ENCODE assay signal across 11 cellular contexts in genomic region chr13:72983085-72983768, GRCh38.
DNase-seq lines count a peak whose midpoint lies in the region; ATAC-seq and TF ChIP-seq lines count a peak whose summit lies in the region.
"Had no signal": no experiment of that assay in that cellular context is flagged by ENCODE, and none has a peak within 500 bp of the region (broad histone marks: within the 10 kb centered on the region; RNA-seq: fewer than 3 reads in every experiment).

No MANE protein-coding gene starts in this region.

- WGBS in IMR-90 (ENCODE audit: extremely low coverage in 2 of 2, insufficient read length in 1 of 2), 2 experiments: 100% methylated on average over 1 of the region's 5 CpGs; no CpG with 5 or more reads in 1 of the 2 experiments
- WGBS in liver: 85% methylated on average over 5 of the region's 5 CpGs

- H3K27ac ChIP-seq in IMR-90 (ENCODE audit: insufficient read depth, low read length) (peak overlapping the region; percentile 14; the same call in 1 of the 2 replicates), liver (ENCODE audit: low read depth in 1 of 2, low read length in 2 of 2) (no peak overlapping the region), upper lobe of right lung (peak overlapping the region; percentile 75)

- H2AK5ac ChIP-seq in IMR-90 (ENCODE audit: low read depth, low read length): peak overlapping the region; percentile 15; the same call in 1 of the 2 replicates

- no peak overlapping the region for H4K8ac ChIP-seq in IMR-90 (ENCODE audit: low read depth in 2 of 2, low read length in 2 of 2)

- ATAC-seq in IMR-90 (ENCODE audit: low read depth) (peak; percentile 66), upper lobe of right lung (peak; percentile 91), GM19395 (IDR thresholded peaks at IDR 0.05; ENCODE audit: unreplicated experiment) (no peak), HG02870 (IDR thresholded peaks at IDR 0.05; ENCODE audit: unreplicated experiment) (no peak)
- ATAC-seq: stimulated activated naive CD8-positive, alpha-beta T cell treated with anti-CD3 and anti-CD28 coated beads, Interleukin-15, Interleukin-2, amounts not matched to agents 100 U/mL and 50 U/mL, for 24 hours had no signal

- H3K4ac ChIP-seq in IMR-90 (ENCODE audit: low read depth, low read length): no peak overlapping the region

- H4K5ac ChIP-seq in IMR-90 (ENCODE audit: low read depth, low read length): no peak overlapping the region

- in situ Hi-C loops in IMR-90 (cut with MboI; ENCODE audit: low sequenced_read_pairs): no loop called here

- H3K27me3 ChIP-seq in IMR-90 (ENCODE audit: control insufficient read depth, insufficient read depth, low read length) (no peaks in the 10 kb centered on the region), liver (ENCODE audit: control insufficient read depth in 4 of 4, insufficient read depth in 4 of 4, low read length in 3 of 4) (no peaks in the 10 kb centered on the region), upper lobe of right lung (no peaks in the 10 kb centered on the region)

- H4K20me1 ChIP-seq in IMR-90 (ENCODE audit: insufficient read depth, low read length): no peaks in the 10 kb centered on the region

- H2BK5ac ChIP-seq in IMR-90 (ENCODE audit: low read depth, low read length, poor library complexity, severe bottlenecking): peak overlapping the region; percentile 32

- TF ChIP-seq POLR2A in IMR-90 (IDR thresholded peaks at IDR 0.05; ENCODE audit: low read depth, low read length): no peak

- BruUV-seq in IMR-90 (replicated peaks; lab: Mats Ljungman, UMichigan): no TSS peak

- dilution Hi-C loops in IMR-90 (cut with HindIII; ENCODE audit: low sequenced_read_pairs, unreplicated experiment): no loop called here

- no peak overlapping the region for H2AK9ac ChIP-seq in IMR-90 (replicated peaks; ENCODE audit: low read depth, low read length, poor library complexity)

- no peak overlapping the region for H3K14ac ChIP-seq in IMR-90 (replicated peaks; ENCODE audit: low read depth, low read length)

- CTCF ChIA-PET in IMR-90 (lab: Yijun Ruan, JAX): interaction anchor here (0.7 kb wide), 1 partner anchor 14 kb away, joined by 4 read pairs; no protein-coding TSS in a partner anchor

- TF ChIP-seq RAD21 in IMR-90 (IDR thresholded peaks at IDR 0.05; ENCODE audit: low read length): no peak
- no peak for TF ChIP-seq RAD21 in liver (IDR thresholded peaks at IDR 0.05)

- H3K79me1 ChIP-seq in IMR-90 (ENCODE audit: low read depth in 1 of 2, low read length in 2 of 2): no peaks in the 10 kb centered on the region

- intact Hi-C loops in IMR-90 (cut with micrococcal nuclease): no loop called here
- intact Hi-C loops in upper lobe of right lung (cut with DNase I): no loop called here

- no peak overlapping the region for H2AFZ ChIP-seq in IMR-90 (replicated peaks; ENCODE audit: low read length, poor library complexity)

- TF ChIP-seq CTCF in IMR-90 (conservative IDR thresholded peaks at IDR 0.05; ENCODE audit: low read depth, low read length): no peak
- no peak for TF ChIP-seq CTCF in cardiac fibroblast (IDR thresholded peaks at IDR 0.05; ENCODE audit: low read depth, low read length)
- TF ChIP-seq CTCF in liver (IDR thresholded peaks at IDR 0.05; ENCODE audit: low read depth, low read length, missing input control): no peak
- TF ChIP-seq CTCF in upper lobe of right lung (IDR thresholded peaks at IDR 0.05): no peak

- H2BK120ac ChIP-seq in IMR-90 (ENCODE audit: low read depth, low read length): no peak overlapping the region

- no peak overlapping the region for H3K23ac ChIP-seq in IMR-90 (ENCODE audit: low read depth, low read length)

- no peak overlapping the region for H4K91ac ChIP-seq in IMR-90 (ENCODE audit: insufficient read depth, low read depth, low read length)

- H3K4me2 ChIP-seq in IMR-90 (ENCODE audit: low read depth, low read length): no peak overlapping the region

- H3K4me1 ChIP-seq in IMR-90 (ENCODE audit: control insufficient read depth, insufficient read depth, low read length) (no peaks in the 10 kb centered on the region), liver (ENCODE audit: control insufficient read depth in 4 of 4, insufficient read depth in 4 of 4, low read length in 3 of 4) (no peaks in the 10 kb centered on the region), upper lobe of right lung (no peaks in the 10 kb centered on the region)

- H3K36me3 ChIP-seq in IMR-90 (ENCODE audit: control insufficient read depth, insufficient read depth, low read length) (peaks cover 3% of the 10 kb centered on the region; the same call in 1 of the 2 replicates), liver (ENCODE audit: control insufficient read depth in 4 of 4, insufficient read depth in 3 of 4, low read depth in 1 of 4, low read length in 3 of 4) (peaks cover 0 to 3% (median under 1%) of the 10 kb centered on the region in 4 donors), upper lobe of right lung (no peaks in the 10 kb centered on the region)

- H3K9me3 ChIP-seq in IMR-90 (ENCODE audit: control insufficient read depth, insufficient read depth, low read length) (no peaks in the 10 kb centered on the region), liver (ENCODE audit: control insufficient read depth in 4 of 4, low read length in 3 of 4) (no peaks in the 10 kb centered on the region), upper lobe of right lung (no peaks in the 10 kb centered on the region)

- DNase-seq in IMR-90 (peak; percentile 69), cardiac fibroblast (ENCODE audit: low read depth in 2 of 2) (peak; percentile 69 to 87), upper lobe of right lung (peak; percentile 70), NCI-H526 treated with DMSO at 0.1 percent for 48 hours (lab: John Stamatoyannopoulos, UW) (no peak)
- DNase-seq: activated CD4-positive, alpha-beta T cell treated with anti-CD3 and anti-CD28 coated beads for 48 hours; NCI-H2227 treated with DMSO at 0.1 percent for 48 hours; SHP77; stimulated activated naive CD8-positive, alpha-beta T cell treated with anti-CD3 and anti-CD28 coated beads, Interleukin-15, Interleukin-2, amounts not matched to agents 100 U/mL and 50 U/mL, for 24 hours had no signal

- no peak overlapping the region for H2BK15ac ChIP-seq in IMR-90 (ENCODE audit: low read depth, low read length)

- POLR2A ChIA-PET in IMR-90 (lab: Charles Lee; ENCODE audit: unreplicated experiment): no interaction called here

- H3K4me3 ChIP-seq in IMR-90 (ENCODE audit: insufficient read depth, low read depth, low read length): no peak overlapping the region
- no peak overlapping the region for H3K4me3 ChIP-seq in cardiac fibroblast (replicated peaks in 1 of 2; ENCODE audit: low read depth in 2 of 2, low read length in 2 of 2)
- H3K4me3 ChIP-seq in liver (ENCODE audit: low read depth in 1 of 3, low read length in 3 of 3): no peak overlapping the region
- H3K4me3 ChIP-seq in upper lobe of right lung: no peak overlapping the region

- H3K9ac ChIP-seq in IMR-90 (ENCODE audit: low read depth, low read length) (no peak overlapping the region), liver (ENCODE audit: low read depth in 1 of 2, low read length in 2 of 2) (no peak overlapping the region)

- no peak overlapping the region for H3K56ac ChIP-seq in IMR-90 (ENCODE audit: extremely low read depth, insufficient read depth, low read length)

- no peak overlapping the region for H3K18ac ChIP-seq in IMR-90 (ENCODE audit: low read depth, low read length)

- no peak overlapping the region; the same call in 1 of the 2 replicates for H2BK20ac ChIP-seq in IMR-90 (ENCODE audit: low read depth, low read length)

- no peaks in the 10 kb centered on the region for H3K9me1 ChIP-seq in IMR-90 (ENCODE audit: insufficient read depth, low read length)

TF ChIP-seq in IMR-90, 13 proteins besides CTCF, POLR2A, EP300 and RAD21:
- TF ChIP-seq ELK1 (IDR thresholded peaks at IDR 0.05; ENCODE audit: borderline replicate concordance, low read depth, low read length) (no peak), CEBPB (IDR thresholded peaks at IDR 0.05; ENCODE audit: low read depth, low read length) (peak; percentile 76)

TF ChIP-seq in liver, 16 proteins besides CTCF, POLR2A, EP300 and RAD21:
- peak; percentile 58 to 63 for TF ChIP-seq JUND (IDR thresholded peaks at IDR 0.05)
- TF ChIP-seq ATF3 (IDR thresholded peaks at IDR 0.05): peak; percentile 49
- no peak for TF ChIP-seq RXRA (IDR thresholded peaks at IDR 0.05)

Comparison
In these comparisons a context has a peak if more than half of its experiments do, and no peak if none do; other contexts are left out.
1. ATAC-seq: peak in IMR-90 (single experiment) and upper lobe of right lung (single experiment); none in GM19395 (single experiment) and HG02870 (single experiment).
2. H3K27ac ChIP-seq: peak in IMR-90 (single experiment) and upper lobe of right lung (single experiment); none in liver (0 of 2).